ENCODE assay signal across 8 cellular contexts in the genomic region with DNA sequence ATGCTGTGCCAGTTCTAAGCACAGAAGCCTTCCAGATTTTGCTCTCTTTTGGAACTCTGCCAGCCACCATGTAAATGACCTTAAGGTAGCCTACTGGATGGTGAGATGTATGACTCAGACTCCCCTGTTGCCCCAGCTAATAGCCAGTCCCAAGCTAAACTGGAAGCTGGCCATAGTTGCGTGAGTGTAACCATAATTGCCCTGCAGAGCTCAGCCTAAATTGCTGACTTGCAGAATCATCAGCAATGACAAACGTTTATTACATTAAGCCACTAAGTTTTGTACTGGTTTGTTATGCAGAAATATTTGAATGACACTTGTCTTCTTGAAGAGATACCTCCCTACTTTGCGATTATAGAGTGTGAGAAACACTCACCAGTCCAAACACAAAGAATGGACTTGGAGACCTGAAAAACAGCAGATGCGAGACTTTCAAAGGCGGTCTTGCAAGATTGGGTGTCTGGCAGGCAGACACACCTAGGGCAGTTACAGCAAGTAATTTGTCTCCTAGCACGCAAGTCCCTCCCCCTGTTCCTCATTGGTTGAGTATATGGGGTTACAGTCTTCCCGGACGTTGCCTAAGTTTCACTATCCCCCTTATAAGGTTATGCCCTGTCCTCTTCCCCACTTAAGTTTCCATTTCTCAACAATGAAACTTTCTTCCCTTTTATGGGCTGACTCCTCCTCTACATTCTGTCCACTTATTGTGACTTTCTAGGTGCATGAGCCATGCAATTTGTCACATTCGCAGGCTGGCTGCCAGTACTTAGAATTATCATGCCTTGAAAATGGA.
A peak's percentile ranks its signal among the peaks of the same experiment; 100 is the strongest.
DNase-seq lines count a peak whose midpoint lies in the region; ATAC-seq, FAIRE-seq and TF ChIP-seq lines count a peak whose summit lies in the region.

No MANE protein-coding gene starts in this region.

- no peaks in the 10 kb centered on the region for H3K9me3 Mint-ChIP-seq in central memory CD8-positive, alpha-beta T cell
- H3K9me3 Mint-ChIP-seq in naive thymus-derived CD4-positive, alpha-beta T cell, result peaks cover 0 to 21% (median 0%) of the 10 kb centered on the region in 11 donors
- H3K9me3 Mint-ChIP-seq in activated naive CD4-positive, alpha-beta T cell treated with anti-CD3 and anti-CD28 coated beads, Interleukin-2, amount 10 ng/mL, durations not matched to agents 7 days and 5 days, result no peaks in the 10 kb centered on the region

- POLR2A ChIA-PET in naive thymus-derived CD4-positive, alpha-beta T cell (lab: Charles Lee), result no interaction called here

- CTCF ChIA-PET in naive thymus-derived CD4-positive, alpha-beta T cell (lab: Charles Lee), result no interaction called here
- CTCF ChIA-PET in activated naive CD4-positive, alpha-beta T cell treated with anti-CD3 and anti-CD28 coated beads, Interleukin-2, amount 10 ng/mL, durations not matched to agents 7 days and 5 days (lab: Charles Lee), result no interaction called here

- H3K4me1 ChIP-seq in naive thymus-derived CD4-positive, alpha-beta T cell (ENCODE audit: control insufficient read depth in 2 of 2, insufficient read depth in 2 of 2, low read length in 2 of 2), result peaks cover 9 to 48% of the 10 kb centered on the region in 2 donors

- H3K27me3 Mint-ChIP-seq in central memory CD8-positive, alpha-beta T cell, result no peaks in the 10 kb centered on the region
- peaks cover 0 to 13% (median 0%) of the 10 kb centered on the region in 5 donors for H3K27me3 Mint-ChIP-seq in naive thymus-derived CD4-positive, alpha-beta T cell
- H3K27me3 Mint-ChIP-seq in activated naive CD4-positive, alpha-beta T cell treated with anti-CD3 and anti-CD28 coated beads, Interleukin-2, amount 10 ng/mL, durations not matched to agents 7 days and 5 days, result peaks cover 17% of the 10 kb centered on the region

- H3K36me3 Mint-ChIP-seq in central memory CD8-positive, alpha-beta T cell (ENCODE audit: insufficient read depth), result peaks cover 4% of the 10 kb centered on the region
- peaks cover 0 to 36% (median 0%) of the 10 kb centered on the region in 5 donors for H3K36me3 Mint-ChIP-seq in naive thymus-derived CD4-positive, alpha-beta T cell
- peaks cover 5% of the 10 kb centered on the region for H3K36me3 Mint-ChIP-seq in activated naive CD4-positive, alpha-beta T cell treated with anti-CD3 and anti-CD28 coated beads, Interleukin-2, amount 10 ng/mL, durations not matched to agents 7 days and 5 days

- no peak overlapping the region for H3K27ac ChIP-seq in naive thymus-derived CD4-positive, alpha-beta T cell (ENCODE audit: low read depth, low read length)
- peak overlapping the region in 1 of 2 donors; percentile 58 for H3K27ac ChIP-seq in coronary artery

- H3K4me1 Mint-ChIP-seq in central memory CD8-positive, alpha-beta T cell, result peaks cover 65% of the 10 kb centered on the region
- H3K4me1 Mint-ChIP-seq in naive thymus-derived CD4-positive, alpha-beta T cell, result peaks cover 10 to 77% (median 17%) of the 10 kb centered on the region in 7 donors
- H3K4me1 Mint-ChIP-seq in activated naive CD4-positive, alpha-beta T cell treated with anti-CD3 and anti-CD28 coated beads, Interleukin-2, amount 10 ng/mL, durations not matched to agents 7 days and 5 days, result peaks cover 40% of the 10 kb centered on the region

- no peak for FAIRE-seq in D721Med (lab: Jason Lieb, UNC)

- H3K27me3 ChIP-seq in naive thymus-derived CD4-positive, alpha-beta T cell (ENCODE audit: control insufficient read depth in 2 of 2, insufficient read depth in 2 of 2, low read length in 2 of 2), result no peaks in the 10 kb centered on the region

- H3K27ac Mint-ChIP-seq in central memory CD8-positive, alpha-beta T cell (ENCODE audit: low read depth), result peak overlapping the region; percentile 39
- peak overlapping the region in 2 of 9 donors; percentile 66 to 92 for H3K27ac Mint-ChIP-seq in naive thymus-derived CD4-positive, alpha-beta T cell
- no peak overlapping the region for H3K27ac Mint-ChIP-seq in activated naive CD4-positive, alpha-beta T cell treated with anti-CD3 and anti-CD28 coated beads, Interleukin-2, amount 10 ng/mL, durations not matched to agents 7 days and 5 days

- TF ChIP-seq CTCF in D721Med (IDR thresholded peaks at IDR 0.05; ENCODE audit: insufficient read depth, missing control alignments) (no peak), coronary artery (IDR thresholded peaks at IDR 0.05) (no peak)

- no peaks in the 10 kb centered on the region for H3K9me3 ChIP-seq in naive thymus-derived CD4-positive, alpha-beta T cell (ENCODE audit: control insufficient read depth in 2 of 3, low read length in 3 of 3)

- DNase-seq in Daoy (ENCODE audit: low read depth) (peak; percentile 79), NCI-H1105 treated with DMSO at 0.1 percent for 48 hours (lab: John Stamatoyannopoulos, UW) (peak; percentile 64), D721Med (ENCODE audit: insufficient read length, low spot score) (no peak), coronary artery (ENCODE audit: low spot score) (no peak)
- DNase-seq in central memory CD8-positive, alpha-beta T cell (ENCODE audit: low spot score in 2 of 2), result no peak
- DNase-seq in naive thymus-derived CD4-positive, alpha-beta T cell, result no peak
- no peak for DNase-seq in activated naive CD4-positive, alpha-beta T cell treated with anti-CD3 and anti-CD28 coated beads, Interleukin-2, amount 10 ng/mL, durations not matched to agents 7 days and 5 days

- intact Hi-C loops in naive thymus-derived CD4-positive, alpha-beta T cell (cut with micrococcal nuclease), result loop anchor here in 1 of 2 donors (2.0 kb wide), 1 partner anchor 18 kb away; no protein-coding TSS in a partner anchor

- H3K4me3 ChIP-seq in naive thymus-derived CD4-positive, alpha-beta T cell (ENCODE audit: low read length), result no peak overlapping the region
- no peak overlapping the region for H3K4me3 ChIP-seq in coronary artery

- no peaks in the 10 kb centered on the region for H3K36me3 ChIP-seq in naive thymus-derived CD4-positive, alpha-beta T cell (ENCODE audit: control insufficient read depth in 2 of 3, insufficient read depth in 3 of 3, low read length in 3 of 3)

- peak; percentile 85 for ATAC-seq in GM21619 (IDR thresholded peaks at IDR 0.05; ENCODE audit: unreplicated experiment)
- no peak for ATAC-seq in central memory CD8-positive, alpha-beta T cell (replicated peaks; ENCODE audit: extremely low read depth, poor library complexity, severe bottlenecking)
- peak; percentile 74 for ATAC-seq in naive thymus-derived CD4-positive, alpha-beta T cell

- peak overlapping the region; percentile 6 for H3K4me3 Mint-ChIP-seq in central memory CD8-positive, alpha-beta T cell
- H3K4me3 Mint-ChIP-seq in naive thymus-derived CD4-positive, alpha-beta T cell, result peak overlapping the region in 1 of 10 donors; percentile 62
- no peak overlapping the region for H3K4me3 Mint-ChIP-seq in activated naive CD4-positive, alpha-beta T cell treated with anti-CD3 and anti-CD28 coated beads, Interleukin-2, amount 10 ng/mL, durations not matched to agents 7 days and 5 days

Comparison
In these comparisons a context has a peak if more than half of its experiments do, and no peak if none do; other contexts are left out.
1. DNase-seq: peak in Daoy (single experiment) and NCI-H1105 treated with DMSO at 0.1 percent for 48 hours (single experiment); none in central memory CD8-positive, alpha-beta T cell (0 of 2), naive thymus-derived CD4-positive, alpha-beta T cell (0 of 9), D721Med (single experiment), activated naive CD4-positive, alpha-beta T cell treated with anti-CD3 and anti-CD28 coated beads, Interleukin-2, amount 10 ng/mL, durations not matched to agents 7 days and 5 days (single experiment) and coronary artery (single experiment).